Comparison of ENCODE assay signal across 18 cellular contexts in genomic region chr2:121627525-121628050, GRCh38. TPM values are rescaled to one million over a fixed set of nuclear protein-coding genes. Genes with fewer than 3 reads are reported as not detected.
DNase-seq lines count a peak whose midpoint lies in the region; ATAC-seq and TF ChIP-seq lines count a peak whose summit lies in the region.
"Had no signal": no experiment of that assay in that cellular context is flagged by ENCODE, and none has a peak within 500 bp of the region (broad histone marks: within the 10 kb centered on the region; RNA-seq: fewer than 3 reads in every experiment).

No MANE protein-coding gene starts in this region.

- no peaks in the 10 kb centered on the region for H4K20me1 ChIP-seq in mammary epithelial cell (ENCODE audit: insufficient read depth, low read length)

- no peak overlapping the region for H3K4me2 ChIP-seq in mammary epithelial cell (ENCODE audit: insufficient read depth, low read depth, low read length)

- BruUV-seq in MCF 10A (replicated peaks; lab: Mats Ljungman, UMichigan) (no TSS peak), mammary epithelial cell (replicated peaks; lab: Mats Ljungman, UMichigan) (no TSS peak)

- no peak for TF ChIP-seq POLR2A in heart left ventricle (IDR thresholded peaks at IDR 0.05)

- POLR2A ChIA-PET in MCF 10A (lab: Yijun Ruan, JAX) = interaction anchor here (0.6 to 5.2 kb wide), 23 partner anchors 8 to 358 kb away, joined by 3 to 63 read pairs (median 3); partner anchors contain the start of genes CLASP1 and RNU4ATAC

- H3K36me3 ChIP-seq in mammary epithelial cell (ENCODE audit: insufficient read depth, low read length) = peaks cover 4% of the 10 kb centered on the region
- no peaks in the 10 kb centered on the region for H3K36me3 ChIP-seq in heart left ventricle
- no peaks in the 10 kb centered on the region for H3K36me3 ChIP-seq in upper lobe of right lung

- H3K9me3 ChIP-seq in mammary epithelial cell (replicated peaks; ENCODE audit: insufficient read depth, low read length) (no peaks in the 10 kb centered on the region), heart left ventricle (peaks cover 0 to 13% (median 0%) of the 10 kb centered on the region in 12 donors), upper lobe of right lung (no peaks in the 10 kb centered on the region)

- no peak overlapping the region for H2AFZ ChIP-seq in mammary epithelial cell (ENCODE audit: low read depth, low read length)

- no peak overlapping the region for H3K4me3 ChIP-seq in mammary epithelial cell (replicated peaks in 1 of 3; ENCODE audit: insufficient read depth in 1 of 3, low read depth in 2 of 3, low read length in 3 of 3)
- H3K4me3 ChIP-seq in heart left ventricle = no peak overlapping the region
- no peak overlapping the region for H3K4me3 ChIP-seq in upper lobe of right lung

- in situ Hi-C loops in mammary epithelial cell (cut with MboI; ENCODE audit: low sequenced_read_pairs in 2 of 2) = no loop called here

- dilution Hi-C loops in mammary epithelial cell (cut with HindIII; ENCODE audit: low sequenced_read_pairs) = loop anchor here (10.0 kb wide), 1 partner anchor 93 kb away; the partner anchor contains the start of gene RNU4ATAC

- H3K4me1 ChIP-seq in mammary epithelial cell (ENCODE audit: insufficient read depth, low read length) = peaks cover 11% of the 10 kb centered on the region
- peaks cover 0 to 43% (median 19%) of the 10 kb centered on the region in 12 donors for H3K4me1 ChIP-seq in heart left ventricle
- peaks cover 17% of the 10 kb centered on the region for H3K4me1 ChIP-seq in upper lobe of right lung

- TF ChIP-seq CTCF in MCF 10A (IDR thresholded peaks at IDR 0.05; ENCODE audit: unreplicated experiment) (no peak), mammary epithelial cell (conservative IDR thresholded peaks at IDR 0.05 in 1 of 2, IDR thresholded peaks at IDR 0.05 in 1 of 2; ENCODE audit: extremely low read depth in 1 of 2, insufficient read depth in 1 of 2, low read depth in 1 of 2, low read length in 2 of 2) (no peak), heart left ventricle (IDR thresholded peaks at IDR 0.05) (no peak), osteocyte (IDR thresholded peaks at IDR 0.05) (no peak), upper lobe of right lung (IDR thresholded peaks at IDR 0.05) (no peak)

- no peaks in the 10 kb centered on the region for H3K27me3 ChIP-seq in mammary epithelial cell (ENCODE audit: insufficient read depth, low read length)
- no peaks in the 10 kb centered on the region for H3K27me3 ChIP-seq in heart left ventricle
- H3K27me3 ChIP-seq in upper lobe of right lung = no peaks in the 10 kb centered on the region

- peak overlapping the region; percentile 22 for H3K4me3 Mint-ChIP-seq in MCF 10A (ENCODE audit: unreplicated experiment)
- H3K4me3 Mint-ChIP-seq in osteocyte (ENCODE audit: unreplicated experiment) = no peak overlapping the region
- H3K4me3 Mint-ChIP-seq: activated naive CD8-positive, alpha-beta T cell had no signal

- DNase-seq in MCF 10A (ENCODE audit: unreplicated experiment) (no peak), mammary epithelial cell (no peak), heart left ventricle (no peak), osteocyte (ENCODE audit: extremely low spot score, unreplicated experiment) (no peak), upper lobe of right lung (no peak), NCI-H226 (no peak), SW480 (ENCODE audit: low spot score) (no peak), NCI-H2107 treated with DMSO at 0.1 percent for 48 hours (lab: John Stamatoyannopoulos, UW; ENCODE audit: unreplicated experiment) (no peak)
- DNase-seq: 8988T; activated CD8-positive, alpha-beta memory T cell treated with anti-CD3 and anti-CD28 coated beads for 24 hours; effector CD8-positive, alpha-beta T cell; hippocampal formation; NCI-H1092 treated with DMSO at 0.1 percent for 48 hours; NCI-H748 treated with DMSO at 0.1 percent for 48 hours; PC-3; stimulated activated CD4-positive, alpha-beta T cell treated with anti-CD3 and anti-CD28 coated beads, Interleukin-4, amount 100 ng/mL, for 24 hours had no signal

- peaks cover 90% of the 10 kb centered on the region for H3K79me2 ChIP-seq in mammary epithelial cell (ENCODE audit: insufficient read depth, low read length)

- H3K27me3 Mint-ChIP-seq in MCF 10A (ENCODE audit: insufficient read depth, unreplicated experiment) = no peaks in the 10 kb centered on the region
- no peaks in the 10 kb centered on the region for H3K27me3 Mint-ChIP-seq in osteocyte (ENCODE audit: unreplicated experiment)
- H3K27me3 Mint-ChIP-seq: activated naive CD8-positive, alpha-beta T cell had no signal

- no peak overlapping the region for H3K9ac ChIP-seq in mammary epithelial cell (ENCODE audit: insufficient read depth, low read length)

- CTCF ChIA-PET in MCF 10A (lab: Yijun Ruan, JAX) = interaction anchor here (0.8 to 1.2 kb wide), 2 partner anchors 31 to 97 kb away, joined by 3 to 4 read pairs; partner anchors contain the start of gene RNU4ATAC
- CTCF ChIA-PET in mammary epithelial cell (lab: Charles Lee; ENCODE audit: low non-redundant PET) = no interaction called here

- H3K36me3 Mint-ChIP-seq in MCF 10A (ENCODE audit: insufficient read depth, unreplicated experiment) (peaks cover 17% of the 10 kb centered on the region), osteocyte (ENCODE audit: unreplicated experiment) (peaks cover 9% of the 10 kb centered on the region)

- H3K27ac Mint-ChIP-seq in MCF 10A (ENCODE audit: low read depth, unreplicated experiment) (peak overlapping the region; percentile 73), osteocyte (ENCODE audit: unreplicated experiment) (peak overlapping the region; percentile 12)
- H3K27ac Mint-ChIP-seq: activated naive CD8-positive, alpha-beta T cell had no signal

- H3K9me3 Mint-ChIP-seq in MCF 10A (ENCODE audit: unreplicated experiment) (peaks cover 7% of the 10 kb centered on the region), osteocyte (ENCODE audit: unreplicated experiment) (peaks cover 12% of the 10 kb centered on the region)

- 86% methylated on average over 4 of the region's 4 CpGs for WGBS in mammary epithelial cell (ENCODE audit: low coverage, missing lambda C conversion rate)
- WGBS in heart left ventricle, 4 donors = 64 to 80% (median 67%) methylated on average over 4 of the region's 4 CpGs

- ATAC-seq in heart left ventricle = peak in 2 of 4 donors; percentile 32 to 48
- ATAC-seq in upper lobe of right lung = peak; percentile 72
- ATAC-seq: activated CD4-positive, CD25-positive, alpha-beta regulatory T cell treated with anti-CD3 and anti-CD28 coated beads, Interleukin-2, amount 50 U/mL, for 24 hours; PC-3 had no signal

- H3K27ac ChIP-seq in mammary epithelial cell (ENCODE audit: insufficient read depth, low read depth, low read length) = no peak overlapping the region
- peak overlapping the region in 11 of 12 donors; percentile 19 to 81 (median 59) for H3K27ac ChIP-seq in heart left ventricle
- peak overlapping the region; percentile 71 for H3K27ac ChIP-seq in upper lobe of right lung

- intact Hi-C loops in MCF 10A (cut with micrococcal nuclease) = no loop called here
- intact Hi-C loops in mammary epithelial cell (cut with micrococcal nuclease) = no loop called here
- intact Hi-C loops in heart left ventricle (cut with DNase I) = no loop called here
- intact Hi-C loops in upper lobe of right lung (cut with DNase I) = no loop called here

- H3K4me1 Mint-ChIP-seq in MCF 10A (ENCODE audit: insufficient read depth, unreplicated experiment) = peaks cover 14% of the 10 kb centered on the region
- peaks cover 15% of the 10 kb centered on the region for H3K4me1 Mint-ChIP-seq in osteocyte (ENCODE audit: unreplicated experiment)

RNA-seq across cellular contexts. Expression of gene CLASP1, which starts 21.7 kb away (rescaled TPM):
- total RNA-seq in MCF 10A (2022) = 76.5 and 81.9 TPM in 2 replicates
- total RNA-seq in mammary epithelial cell = 100 to 1,000 TPM; 112 to 248 TPM
- polyA plus RNA-seq in mammary epithelial cell = 9.7 TPM
- 161 TPM for polyA minus RNA-seq in mammary epithelial cell
- 10 to 100 TPM; 53.2 to 84.5 (median 73.0) TPM for total RNA-seq in heart left ventricle
- polyA plus RNA-seq in heart left ventricle = 10 to 100 TPM; 16.0 to 22.7 TPM
- 59.9 and 62.4 TPM in 2 replicates for total RNA-seq in osteocyte
- 44.5 TPM for total RNA-seq in upper lobe of right lung
